1 cellular context compared by ENCODE assay signal in the genomic region with DNA sequence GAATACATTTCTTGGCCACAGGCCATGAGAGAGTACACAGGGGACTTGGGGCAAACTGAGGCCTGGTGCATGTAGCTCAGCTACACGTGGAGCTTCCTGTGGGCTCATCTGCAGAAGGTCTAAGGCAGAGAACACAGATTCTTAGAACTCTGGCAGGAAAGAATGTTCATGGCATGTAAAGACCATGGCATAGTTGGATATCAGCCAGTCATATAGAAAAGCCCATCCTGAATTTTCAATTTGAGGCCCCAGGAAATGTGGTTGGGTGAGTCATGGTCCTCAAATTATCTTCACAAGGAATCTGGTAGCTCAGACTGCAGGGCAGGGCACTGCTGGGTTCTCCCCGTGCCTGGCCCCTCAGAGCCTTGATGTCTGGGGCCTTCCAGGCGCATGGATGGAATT.
TF ChIP-seq lines count a peak whose summit lies in the region.

No MANE protein-coding gene starts in this region.

TF ChIP-seq in SK-N-SH treated with all-trans-retinoic acid at 6 μM for 48 hours, 23 proteins besides CTCF, POLR2A, EP300 and RAD21 (continued from another document):
- TF ChIP-seq, protein P1, sequence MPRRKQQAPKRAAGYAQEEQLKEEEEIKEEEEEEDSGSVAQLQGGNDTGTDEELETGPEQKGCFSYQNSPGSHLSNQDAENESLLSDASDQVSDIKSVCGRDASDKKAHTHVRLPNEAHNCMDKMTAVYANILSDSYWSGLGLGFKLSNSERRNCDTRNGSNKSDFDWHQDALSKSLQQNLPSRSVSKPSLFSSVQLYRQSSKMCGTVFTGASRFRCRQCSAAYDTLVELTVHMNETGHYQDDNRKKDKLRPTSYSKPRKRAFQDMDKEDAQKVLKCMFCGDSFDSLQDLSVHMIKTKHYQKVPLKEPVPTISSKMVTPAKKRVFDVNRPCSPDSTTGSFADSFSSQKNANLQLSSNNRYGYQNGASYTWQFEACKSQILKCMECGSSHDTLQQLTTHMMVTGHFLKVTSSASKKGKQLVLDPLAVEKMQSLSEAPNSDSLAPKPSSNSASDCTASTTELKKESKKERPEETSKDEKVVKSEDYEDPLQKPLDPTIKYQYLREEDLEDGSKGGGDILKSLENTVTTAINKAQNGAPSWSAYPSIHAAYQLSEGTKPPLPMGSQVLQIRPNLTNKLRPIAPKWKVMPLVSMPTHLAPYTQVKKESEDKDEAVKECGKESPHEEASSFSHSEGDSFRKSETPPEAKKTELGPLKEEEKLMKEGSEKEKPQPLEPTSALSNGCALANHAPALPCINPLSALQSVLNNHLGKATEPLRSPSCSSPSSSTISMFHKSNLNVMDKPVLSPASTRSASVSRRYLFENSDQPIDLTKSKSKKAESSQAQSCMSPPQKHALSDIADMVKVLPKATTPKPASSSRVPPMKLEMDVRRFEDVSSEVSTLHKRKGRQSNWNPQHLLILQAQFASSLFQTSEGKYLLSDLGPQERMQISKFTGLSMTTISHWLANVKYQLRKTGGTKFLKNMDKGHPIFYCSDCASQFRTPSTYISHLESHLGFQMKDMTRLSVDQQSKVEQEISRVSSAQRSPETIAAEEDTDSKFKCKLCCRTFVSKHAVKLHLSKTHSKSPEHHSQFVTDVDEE (CRISPR knock-in tag; IDR thresholded peaks at IDR 0.05) = no peak
- TF ChIP-seq BACH2 (CRISPR knock-in tag; IDR thresholded peaks at IDR 0.05; ENCODE audit: borderline replicate concordance) = no peak
- no peak for TF ChIP-seq ZFP3 (CRISPR knock-in tag; IDR thresholded peaks at IDR 0.05)
- no peak for TF ChIP-seq CSDC2 (CRISPR knock-in tag; IDR thresholded peaks at IDR 0.05)
- no peak for TF ChIP-seq ZNF565 (CRISPR knock-in tag; conservative IDR thresholded peaks at IDR 0.05; ENCODE audit: low read depth)
